19 cellular contexts compared by ENCODE assay signal in the genomic region with DNA sequence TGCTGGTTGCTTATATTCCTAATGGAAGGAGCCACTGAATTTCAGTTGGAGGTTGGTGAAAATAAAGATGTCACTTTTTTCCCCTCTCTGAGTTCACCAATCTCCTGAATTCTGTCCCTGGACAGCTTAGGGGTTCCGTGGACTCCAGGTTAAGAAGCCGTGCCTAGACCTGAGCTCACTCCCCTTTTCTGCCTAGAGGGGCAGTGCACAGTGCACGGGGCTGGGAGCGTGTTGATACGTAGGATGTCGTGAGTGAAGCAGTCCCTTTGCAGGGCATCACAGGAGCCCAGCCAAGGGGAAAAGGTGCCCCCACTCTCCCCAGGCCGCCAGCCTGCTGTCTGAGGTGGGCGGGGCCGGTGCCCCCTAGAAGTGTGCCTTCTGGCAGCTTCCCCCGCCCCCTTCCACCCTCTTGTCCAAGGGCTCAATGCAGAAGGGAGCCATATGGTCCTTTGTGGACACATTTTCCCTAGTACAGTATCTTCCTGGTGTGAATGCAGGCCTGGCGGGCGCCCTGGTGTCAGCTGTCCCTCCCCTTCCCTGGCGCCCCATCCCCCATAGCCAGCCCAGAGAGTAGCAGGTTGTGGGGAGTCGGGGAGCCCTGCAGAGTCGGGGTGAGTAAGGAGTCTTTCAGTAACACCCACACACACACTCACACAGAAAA.
A peak's percentile ranks its signal among the peaks of the same experiment; 100 is the strongest.
DNase-seq lines count a peak whose midpoint lies in the region; ATAC-seq and TF ChIP-seq lines count a peak whose summit lies in the region.
"Had no signal": no experiment of that assay in that cellular context is flagged by ENCODE, and none has a peak within 500 bp of the region (broad histone marks: within the 10 kb centered on the region; RNA-seq: fewer than 3 reads in every experiment).

No MANE protein-coding gene starts in this region.

- peaks cover 4% of the 10 kb centered on the region for H3K36me3 Mint-ChIP-seq in osteocyte (ENCODE audit: unreplicated experiment)
- H3K36me3 Mint-ChIP-seq: activated CD8-positive, alpha-beta memory T cell treated with anti-CD3 and anti-CD28 coated beads, Interleukin-2, amount 10 ng/mL, durations not matched to agents 7 days and 5 days had no signal

- H3K36me3 ChIP-seq in psoas muscle (ENCODE audit: insufficient read depth in 1 of 2, low read depth in 1 of 2) = peaks cover 0 to 30% of the 10 kb centered on the region in 2 donors

- no peaks in the 10 kb centered on the region for H3K9me3 ChIP-seq in psoas muscle
- H3K9me3 ChIP-seq: vagina had no signal

- peaks cover 6% of the 10 kb centered on the region for H3K4me1 Mint-ChIP-seq in osteocyte (ENCODE audit: unreplicated experiment)

- H3K27ac ChIP-seq in cingulate gyrus (ENCODE audit: low read depth, low read length) (peak overlapping the region; percentile 42), psoas muscle (peak overlapping the region; percentile 74)
- H3K27ac ChIP-seq: vagina had no signal

- peak in 3 of 4 donors; percentile 9 to 15 (median 12) for ATAC-seq in psoas muscle
- no peak for ATAC-seq in HG03378 (IDR thresholded peaks at IDR 0.05; ENCODE audit: unreplicated experiment)
- no peak for ATAC-seq in HG02885 (IDR thresholded peaks at IDR 0.05; ENCODE audit: poor library complexity, unreplicated experiment)
- ATAC-seq: activated CD8-positive, alpha-beta memory T cell treated with anti-CD3 and anti-CD28 coated beads, Interleukin-2, amount 10 ng/mL, durations not matched to agents 7 days and 5 days; HepG2 had no signal

- no peak overlapping the region for H3K4me3 ChIP-seq in psoas muscle
- H3K4me3 ChIP-seq: lung, vagina had no signal

- peak; percentile 9 for DNase-seq in DMS 273 treated with DMSO at 0.1 percent for 48 hours (lab: John Stamatoyannopoulos, UW)
- peak; percentile 62 for DNase-seq in NCI-H2227 (lab: John Stamatoyannopoulos, UW; ENCODE audit: unreplicated experiment)
- no peak for DNase-seq in psoas muscle
- no peak for DNase-seq in osteocyte (ENCODE audit: extremely low spot score, unreplicated experiment)
- DNase-seq: activated B cell treated with CpG ODN at 0.5 μM for 24 hours; activated CD8-positive, alpha-beta memory T cell treated with anti-CD3 and anti-CD28 coated beads, Interleukin-2, amount 10 ng/mL, durations not matched to agents 7 days and 5 days; activated gamma-delta T cell; effector CD4-positive, alpha-beta T cell; EL; H9; nephron progenitor cell; OCI-M1; stimulated activated naive CD4-positive, alpha-beta T cell treated with Interleukin-2 at 50 U/mL for 16 hours had no signal

- 53 to 74% (median 57%) methylated on average over 15 of the region's 15 CpGs for WGBS in psoas muscle, 3 donors

- intact Hi-C loops in psoas muscle (cut with DNase I) = no loop called here

- TF ChIP-seq CTCF in psoas muscle (IDR thresholded peaks at IDR 0.05) (no peak), osteocyte (IDR thresholded peaks at IDR 0.05) (no peak)

- H3K27ac Mint-ChIP-seq in osteocyte (ENCODE audit: unreplicated experiment) = no peak overlapping the region
- H3K27ac Mint-ChIP-seq: activated B cell treated with CpG ODN at 0.5 μM for 24 hours; activated CD8-positive, alpha-beta memory T cell treated with anti-CD3 and anti-CD28 coated beads, Interleukin-2, amount 10 ng/mL, durations not matched to agents 7 days and 5 days; H9 had no signal

- peaks cover 49% of the 10 kb centered on the region for H3K27me3 Mint-ChIP-seq in osteocyte (ENCODE audit: unreplicated experiment)
- H3K27me3 Mint-ChIP-seq: activated CD8-positive, alpha-beta memory T cell treated with anti-CD3 and anti-CD28 coated beads, Interleukin-2, amount 10 ng/mL, durations not matched to agents 7 days and 5 days had no signal

- H3K27me3 ChIP-seq in psoas muscle (ENCODE audit: insufficient read depth in 3 of 3, low read length in 2 of 3) = no peaks in the 10 kb centered on the region
- H3K27me3 ChIP-seq: vagina had no signal

- H3K4me1 ChIP-seq in psoas muscle = peaks cover 93% of the 10 kb centered on the region

- H3K4me3 Mint-ChIP-seq in osteocyte (ENCODE audit: unreplicated experiment) = no peak overlapping the region
- H3K4me3 Mint-ChIP-seq: activated B cell treated with CpG ODN at 0.5 μM for 24 hours; activated CD8-positive, alpha-beta memory T cell treated with anti-CD3 and anti-CD28 coated beads, Interleukin-2, amount 10 ng/mL, durations not matched to agents 7 days and 5 days; H9; nephron progenitor cell had no signal

- H3K9me3 Mint-ChIP-seq in osteocyte (ENCODE audit: unreplicated experiment) = no peaks in the 10 kb centered on the region
- H3K9me3 Mint-ChIP-seq: activated B cell treated with CpG ODN at 0.5 μM for 24 hours had no signal

Comparison
In these comparisons a context has a peak if more than half of its experiments do, and no peak if none do; other contexts are left out.
1. DNase-seq: peak in DMS 273 treated with DMSO at 0.1 percent for 48 hours (single experiment) and NCI-H2227 (single experiment); none in psoas muscle (0 of 2) and osteocyte (single experiment).
2. ATAC-seq: peak in psoas muscle (3 of 4); none in HG03378 (single experiment) and HG02885 (single experiment).